Comparison of ENCODE assay signal across 1 cellular context in the genomic region with DNA sequence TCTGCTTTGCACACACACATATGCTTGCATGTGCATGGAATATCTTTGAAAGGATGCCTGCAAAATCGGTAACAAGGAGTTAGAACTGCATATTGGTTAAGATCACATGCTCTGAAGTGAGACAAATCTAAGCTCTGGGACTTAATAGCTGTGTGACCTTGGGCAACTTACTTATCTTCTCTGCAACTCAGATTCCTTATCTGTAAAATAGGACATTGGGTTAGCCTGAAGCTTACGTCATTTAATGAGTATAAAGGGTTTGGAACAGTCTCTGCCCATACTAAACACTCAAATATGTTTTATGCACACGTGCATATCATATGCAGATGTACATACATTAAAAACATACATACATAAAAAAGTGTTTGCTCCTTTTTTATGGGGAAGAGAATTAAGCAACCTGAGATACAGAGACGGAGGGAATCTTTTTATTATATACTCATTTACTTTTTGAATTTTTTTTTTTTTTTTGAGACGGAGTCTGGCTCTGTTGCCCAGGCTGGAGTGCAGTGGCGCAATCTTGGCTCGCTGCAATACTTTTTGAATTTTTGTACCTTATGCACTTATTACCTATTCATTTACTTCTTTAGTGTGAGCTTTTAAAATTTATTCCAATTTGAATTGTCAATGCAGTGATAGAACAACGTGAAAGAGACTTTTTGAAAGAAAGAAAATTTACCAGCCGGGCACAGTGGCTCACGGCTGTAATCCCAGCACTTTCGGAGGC.
TF ChIP-seq lines count a peak whose summit lies in the region.

No MANE protein-coding gene starts in this region.

TF ChIP-seq in HEK293, 187 proteins besides CTCF, POLR2A, EP300 and RAD21 (continued from another document):
- TF ChIP-seq, protein P1, sequence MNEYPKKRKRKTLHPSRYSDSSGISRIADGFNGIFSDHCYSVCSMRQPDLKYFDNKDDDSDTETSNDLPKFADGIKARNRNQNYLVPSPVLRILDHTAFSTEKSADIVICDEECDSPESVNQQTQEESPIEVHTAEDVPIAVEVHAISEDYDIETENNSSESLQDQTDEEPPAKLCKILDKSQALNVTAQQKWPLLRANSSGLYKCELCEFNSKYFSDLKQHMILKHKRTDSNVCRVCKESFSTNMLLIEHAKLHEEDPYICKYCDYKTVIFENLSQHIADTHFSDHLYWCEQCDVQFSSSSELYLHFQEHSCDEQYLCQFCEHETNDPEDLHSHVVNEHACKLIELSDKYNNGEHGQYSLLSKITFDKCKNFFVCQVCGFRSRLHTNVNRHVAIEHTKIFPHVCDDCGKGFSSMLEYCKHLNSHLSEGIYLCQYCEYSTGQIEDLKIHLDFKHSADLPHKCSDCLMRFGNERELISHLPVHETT (tag by site-specific recombination; IDR thresholded peaks at IDR 0.05), result peak; percentile 43; the same call in 1 of the 2 replicates
- TF ChIP-seq ZBTB17 (tag by site-specific recombination; IDR thresholded peaks at IDR 0.05), result peak; percentile 57
- peak; percentile 57; the same call in 1 of the 2 replicates for TF ChIP-seq ZBTB21 (tag by site-specific recombination; IDR thresholded peaks at IDR 0.05)
- TF ChIP-seq, protein P2, sequence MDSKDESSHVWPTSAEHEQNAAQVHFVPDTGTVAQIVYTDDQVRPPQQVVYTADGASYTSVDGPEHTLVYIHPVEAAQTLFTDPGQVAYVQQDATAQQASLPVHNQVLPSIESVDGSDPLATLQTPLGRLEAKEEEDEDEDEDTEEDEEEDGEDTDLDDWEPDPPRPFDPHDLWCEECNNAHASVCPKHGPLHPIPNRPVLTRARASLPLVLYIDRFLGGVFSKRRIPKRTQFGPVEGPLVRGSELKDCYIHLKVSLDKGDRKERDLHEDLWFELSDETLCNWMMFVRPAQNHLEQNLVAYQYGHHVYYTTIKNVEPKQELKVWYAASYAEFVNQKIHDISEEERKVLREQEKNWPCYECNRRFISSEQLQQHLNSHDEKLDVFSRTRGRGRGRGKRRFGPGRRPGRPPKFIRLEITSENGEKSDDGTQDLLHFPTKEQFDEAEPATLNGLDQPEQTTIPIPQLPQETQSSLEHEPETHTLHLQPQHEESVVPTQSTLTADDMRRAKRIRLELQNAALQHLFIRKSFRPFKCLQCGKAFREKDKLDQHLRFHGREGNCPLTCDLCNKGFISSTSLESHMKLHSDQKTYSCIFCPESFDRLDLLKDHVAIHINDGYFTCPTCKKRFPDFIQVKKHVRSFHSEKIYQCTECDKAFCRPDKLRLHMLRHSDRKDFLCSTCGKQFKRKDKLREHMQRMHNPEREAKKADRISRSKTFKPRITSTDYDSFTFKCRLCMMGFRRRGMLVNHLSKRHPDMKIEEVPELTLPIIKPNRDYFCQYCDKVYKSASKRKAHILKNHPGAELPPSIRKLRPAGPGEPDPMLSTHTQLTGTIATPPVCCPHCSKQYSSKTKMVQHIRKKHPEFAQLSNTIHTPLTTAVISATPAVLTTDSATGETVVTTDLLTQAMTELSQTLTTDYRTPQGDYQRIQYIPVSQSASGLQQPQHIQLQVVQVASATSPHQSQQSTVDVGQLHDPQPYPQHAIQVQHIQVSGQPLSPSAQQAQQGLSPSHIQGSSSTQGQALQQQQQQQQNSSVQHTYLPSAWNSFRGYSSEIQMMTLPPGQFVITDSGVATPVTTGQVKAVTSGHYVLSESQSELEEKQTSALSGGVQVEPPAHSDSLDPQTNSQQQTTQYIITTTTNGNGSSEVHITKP (tag by site-specific recombination; IDR thresholded peaks at IDR 0.05), result peak; percentile 69
- TF ChIP-seq SP7 (tag by site-specific recombination; IDR thresholded peaks at IDR 0.05), result peak; percentile 18; the same call in 1 of the 2 replicates
